Comparison of ENCODE assay signal across 14 cellular contexts in genomic region chr17:30372755-30373154, GRCh38. TPM values are rescaled to one million over a fixed set of nuclear protein-coding genes. Genes with fewer than 3 reads are reported as not detected.
DNase-seq lines count a peak whose midpoint lies in the region; ATAC-seq, FAIRE-seq and TF ChIP-seq lines count a peak whose summit lies in the region.
"Had no signal": no experiment of that assay in that cellular context is flagged by ENCODE, and none has a peak within 500 bp of the region (broad histone marks: within the 10 kb centered on the region; RNA-seq: fewer than 3 reads in every experiment).

No MANE protein-coding gene starts in this region.

- no peaks in the 10 kb centered on the region for H3K9me2 ChIP-seq in GM23248 (ENCODE audit: insufficient read depth)
- no peaks in the 10 kb centered on the region for H3K9me2 ChIP-seq in SK-N-SH

- H3K36me3 ChIP-seq in GM23248 (ENCODE audit: low read depth): no peaks in the 10 kb centered on the region
- no peaks in the 10 kb centered on the region for H3K36me3 ChIP-seq in SK-N-SH (replicated peaks in 1 of 2; ENCODE audit: control insufficient read depth in 1 of 2, insufficient read depth in 2 of 2, low read length in 1 of 2)
- no peaks in the 10 kb centered on the region for H3K36me3 ChIP-seq in adrenal gland (replicated peaks in 1 of 2)

- POLR2A ChIA-PET in SK-N-SH (lab: Yijun Ruan, JAX): no interaction called here

- TF ChIP-seq RAD21 in SK-N-SH (IDR thresholded peaks at IDR 0.05; ENCODE audit: low read length): 0 out of 2 replicates have a peak, but pooled peaks have one; percentile 10

- intact Hi-C loops in adrenal gland (cut with DNase I): no loop called here

- no peak overlapping the region for H3K27ac ChIP-seq in GM23248
- H3K27ac ChIP-seq in SK-N-SH (ENCODE audit: low read depth in 2 of 2, low read length in 1 of 2): peak overlapping the region in 1 of 2 experiments; percentile 23; a peak in 1 of 4 replicates
- no peak overlapping the region for H3K27ac ChIP-seq in adrenal gland

- DNase-seq in D721Med (ENCODE audit: insufficient read length, low spot score) (no peak), GM23248 (peak; percentile 87), SK-N-SH (no peak), adrenal gland (no peak), NCI-H2227 (lab: John Stamatoyannopoulos, UW; ENCODE audit: unreplicated experiment) (no peak)
- DNase-seq: GF-D8, NCI-H2029, small intestine had no signal

- H3K4me2 ChIP-seq in GM23248 (ENCODE audit: unreplicated experiment) (peak overlapping the region; percentile 36), SK-N-SH (no peak overlapping the region; the same call in 1 of the 2 replicates)

- H3K79me2 ChIP-seq in GM23248 (ENCODE audit: insufficient read depth) (no peaks in the 10 kb centered on the region), SK-N-SH (ENCODE audit: insufficient read depth) (no peaks in the 10 kb centered on the region)

- ATAC-seq in esophagus mucosa (peak; percentile 89), HG02642 (IDR thresholded peaks at IDR 0.05; ENCODE audit: poor library complexity, unreplicated experiment) (no peak), HG03565 (IDR thresholded peaks at IDR 0.05; ENCODE audit: unreplicated experiment) (no peak)

- no peak for FAIRE-seq in D721Med (lab: Jason Lieb, UNC)
- FAIRE-seq: small intestine had no signal

- no peak overlapping the region for H3K9ac ChIP-seq in GM23248
- no peak overlapping the region for H3K9ac ChIP-seq in SK-N-SH

- WGBS in GM23248 (ENCODE audit: low coverage in 1 of 2, low lambda C conversion rate in 2 of 2, missing lambda C conversion rate in 2 of 2), 2 experiments: 87 to 89% methylated on average over 2 of the region's 2 CpGs
- 43% methylated on average over 2 of the region's 2 CpGs for WGBS in SK-N-SH (ENCODE audit: low lambda C conversion rate)
- 74 to 80% (median 78%) methylated on average over 2 of the region's 2 CpGs for WGBS in adrenal gland, 4 donors

- H3F3A ChIP-seq in GM23248 (ENCODE audit: insufficient read depth) (peaks cover 39% of the 10 kb centered on the region), SK-N-SH (replicated peaks; ENCODE audit: insufficient read depth) (peaks cover 5% of the 10 kb centered on the region)

- H3K4me3 ChIP-seq in GM23248 (no peak overlapping the region), SK-N-SH (ENCODE audit: low read depth in 2 of 2, low read length in 1 of 2) (no peak overlapping the region), adrenal gland (no peak overlapping the region)

- H4K20me1 ChIP-seq in GM23248 (ENCODE audit: insufficient read depth) (no peaks in the 10 kb centered on the region), SK-N-SH (ENCODE audit: insufficient read depth) (no peaks in the 10 kb centered on the region)

- H3K27me3 ChIP-seq in GM23248 (replicated peaks; ENCODE audit: insufficient read depth) (no peaks in the 10 kb centered on the region), SK-N-SH (ENCODE audit: insufficient read depth) (no peaks in the 10 kb centered on the region), adrenal gland (no peaks in the 10 kb centered on the region)

- H3K9me3 ChIP-seq in GM23248 (ENCODE audit: low read depth) (no peaks in the 10 kb centered on the region), SK-N-SH (no peaks in the 10 kb centered on the region), adrenal gland (replicated peaks in 1 of 3) (no peaks in the 10 kb centered on the region)

- CTCF ChIA-PET in SK-N-SH (lab: Yijun Ruan, JAX): no interaction called here

- H2AFZ ChIP-seq in GM23248 (no peak overlapping the region), SK-N-SH (ENCODE audit: low read depth) (no peak overlapping the region)

- TF ChIP-seq EP300 in SK-N-SH (IDR thresholded peaks at IDR 0.05; ENCODE audit: borderline replicate concordance in 1 of 2, low read depth in 1 of 2, low read length in 1 of 2): no peak

- peak; percentile 20 for TF ChIP-seq CTCF in D721Med (IDR thresholded peaks at IDR 0.05; ENCODE audit: insufficient read depth, missing control alignments)
- peak; percentile 25; the same call in 1 of the 2 replicates for TF ChIP-seq CTCF in SK-N-SH (IDR thresholded peaks at IDR 0.05)
- no peak for TF ChIP-seq CTCF in adrenal gland (IDR thresholded peaks at IDR 0.05)

- in situ Hi-C loops in GM23248 (cut with MboI): no loop called here

- H3K4me1 ChIP-seq in GM23248 (ENCODE audit: insufficient read depth) (peaks cover 40% of the 10 kb centered on the region), SK-N-SH (ENCODE audit: control insufficient read depth in 1 of 2, insufficient read depth in 2 of 2, low read depth in 1 of 2, low read length in 1 of 2) (peaks cover 2 to 5% of the 10 kb centered on the region in 2 experiments; a peak in 2 of 4 replicates), adrenal gland (replicated peaks in 1 of 2) (no peaks in the 10 kb centered on the region)

- TF ChIP-seq POLR2A in adrenal gland (IDR thresholded peaks at IDR 0.05): no peak

TF ChIP-seq in SK-N-SH, 30 proteins besides CTCF, POLR2A, EP300 and RAD21:
- TF ChIP-seq PBX3 (IDR thresholded peaks at IDR 0.05) (0 out of 2 replicates have a peak, but pooled peaks have one; percentile 31), JUND (IDR thresholded peaks at IDR 0.05) (peak; percentile 27; the same call in 1 of the 2 replicates), FOSL2 (IDR thresholded peaks at IDR 0.05; ENCODE audit: borderline replicate concordance, low read depth) (peak; percentile 62; the same call in 1 of the 2 replicates), NFIC (IDR thresholded peaks at IDR 0.05; ENCODE audit: borderline replicate concordance) (no peak)

RNA-seq across cellular contexts. Expression of gene CPD, which starts 6.0 kb away (rescaled TPM):
- total RNA-seq in GM23248 (2014; rRNA removed; shearing (Covaris generic)): 82.5 and 121 TPM in 2 replicates
- polyA plus RNA-seq in GM23248 (2016; fragmentation: Nextera tagmentation; extraction: Ambion mirVana) (24.6 and 28.0 TPM in 2 replicates), SK-N-SH (2012; rRNA removed) (12.5 and 16.5 TPM in 2 replicates), adrenal gland (10 to 100 TPM in 1 of 3 donors, 1 to 10 TPM in 2; 4.2 to 22.2 (median 5.1) TPM)
- 20.7 and 20.8 TPM in 2 replicates for polyA plus RNA-seq in SK-N-SH (2012; cell fraction: cytosol; rRNA removed)
- 8.2 and 14.7 TPM in 2 replicates for polyA plus RNA-seq in SK-N-SH (2012; cell fraction: nucleus; rRNA removed)
- total RNA-seq in esophagus mucosa (41.7 TPM), adrenal gland (10 to 100 TPM; 30.9 to 52.8 (median 39.0) TPM)

RNA-seq across cellular contexts. Expression of gene TMIGD1, which starts 38.9 kb away (rescaled TPM):
- total RNA-seq in GM23248 (2014; rRNA removed; shearing (Covaris generic)): not detected in 2 replicates
- not detected in 2 replicates for polyA plus RNA-seq in GM23248 (2016; fragmentation: Nextera tagmentation; extraction: Ambion mirVana)
- polyA plus RNA-seq in SK-N-SH (2012; rRNA removed): not detected in 2 replicates
- not detected in 2 replicates for polyA plus RNA-seq in SK-N-SH (2012; cell fraction: cytosol; rRNA removed)
- not detected in 2 replicates for polyA plus RNA-seq in SK-N-SH (2012; cell fraction: nucleus; rRNA removed)
- not detected for total RNA-seq in esophagus mucosa
- total RNA-seq in adrenal gland: not detected
- polyA plus RNA-seq in adrenal gland: not detected
- total RNA-seq: fibroblast of villous mesenchyme; T-helper 1 cell treated with Interleukin-12 subunit alpha and Interleukin-12 subunit beta and Interleukin-4 antibody, amounts not matched to agents 30 ng/mL and 1 ng/mL, for 36 hours had no signal
- polyA plus RNA-seq: adipose tissue had no signal

Comparison
In these comparisons a context has a peak if more than half of its experiments do, and no peak if none do; other contexts are left out.
1. CTCF ChIP-seq: peak in D721Med (single experiment) and SK-N-SH (single experiment); none in adrenal gland (0 of 6).